ENCODE assay signal across 7 cellular contexts in genomic region chr5:55936100-55936693, GRCh38. TPM values are rescaled to one million over a fixed set of nuclear protein-coding genes. Genes with fewer than 3 reads are reported as not detected.
DNase-seq lines count a peak whose midpoint lies in the region; ATAC-seq, FAIRE-seq and TF ChIP-seq lines count a peak whose summit lies in the region.

No MANE protein-coding gene starts in this region.

- intact Hi-C loops in natural killer cell (cut with micrococcal nuclease), result loop anchor here (1.0 to 10.0 kb wide), 4 partner anchors 265 to 902 kb away; no protein-coding TSS in a partner anchor

- H3K27ac ChIP-seq in OCI-LY3 (ENCODE audit: low read length), result no peak overlapping the region

- in situ Hi-C loops in GM13976 (cut with MboI; ENCODE audit: low sequenced_read_pairs, unreplicated experiment), result loop anchor here (10.0 kb wide), 1 partner anchor 259 kb away; no protein-coding TSS in a partner anchor

- no peaks in the 10 kb centered on the region for H3K9me3 ChIP-seq in OCI-LY3 (ENCODE audit: insufficient read depth, low read length)

- DNase-seq in GM13976 (ENCODE audit: low spot score) (peak; percentile 74), HTR-8/SVneo (ENCODE audit: insufficient read length, low spot score) (peak; percentile 70), activated T-cell treated with anti-CD3 and anti-CD28 coated beads for 1 hour (ENCODE audit: low read depth) (peak; percentile 67), erythroblast (lab: John Stamatoyannopoulos, UW) (peak; percentile 87 to 91), natural killer cell (peak; percentile 68)

- H3K27me3 Mint-ChIP-seq in natural killer cell (ENCODE audit: low read depth in 2 of 2), result no peaks in the 10 kb centered on the region
- no peaks in the 10 kb centered on the region for H3K27me3 Mint-ChIP-seq in stimulated activated memory B cell treated with anti-CD40 and anti-IgM and Interleukin-4, amounts not matched to agents 10 μg/mL and 1 μg/mL and 100 μg/mL, for 72 hours

- no peaks in the 10 kb centered on the region for H3K9me3 Mint-ChIP-seq in natural killer cell
- H3K9me3 Mint-ChIP-seq in stimulated activated memory B cell treated with anti-CD40 and anti-IgM and Interleukin-4, amounts not matched to agents 10 μg/mL and 1 μg/mL and 100 μg/mL, for 72 hours, result no peaks in the 10 kb centered on the region

- no peak overlapping the region for H3K4me3 Mint-ChIP-seq in natural killer cell
- no peak overlapping the region for H3K4me3 Mint-ChIP-seq in stimulated activated memory B cell treated with anti-CD40 and anti-IgM and Interleukin-4, amounts not matched to agents 10 μg/mL and 1 μg/mL and 100 μg/mL, for 72 hours

- peaks cover 1% of the 10 kb centered on the region for H3K36me3 Mint-ChIP-seq in natural killer cell
- H3K36me3 Mint-ChIP-seq in stimulated activated memory B cell treated with anti-CD40 and anti-IgM and Interleukin-4, amounts not matched to agents 10 μg/mL and 1 μg/mL and 100 μg/mL, for 72 hours, result no peaks in the 10 kb centered on the region

- no peaks in the 10 kb centered on the region for H4K20me1 ChIP-seq in OCI-LY3 (ENCODE audit: insufficient read depth, low read length)

- TF ChIP-seq CTCF in GM13976 (IDR thresholded peaks at IDR 0.05; ENCODE audit: borderline replicate concordance, control extremely low read depth, extremely low read depth, insufficient read depth, missing control alignments) (peak; percentile 87), OCI-LY3 (IDR thresholded peaks at IDR 0.05; ENCODE audit: low read depth, low read length) (peak; percentile 80), natural killer cell (IDR thresholded peaks at IDR 0.05) (peak; percentile 95)

- no peaks in the 10 kb centered on the region for H3K36me3 ChIP-seq in OCI-LY3 (replicated peaks; ENCODE audit: low read depth, low read length)

- H3K27ac Mint-ChIP-seq in natural killer cell, result no peak overlapping the region
- no peak overlapping the region for H3K27ac Mint-ChIP-seq in stimulated activated memory B cell treated with anti-CD40 and anti-IgM and Interleukin-4, amounts not matched to agents 10 μg/mL and 1 μg/mL and 100 μg/mL, for 72 hours

- H3K9ac ChIP-seq in OCI-LY3 (ENCODE audit: low read length), result no peak overlapping the region

- no peaks in the 10 kb centered on the region for H3K4me1 ChIP-seq in OCI-LY3 (ENCODE audit: low read length)

- H2AFZ ChIP-seq in OCI-LY3 (ENCODE audit: low read depth, low read length), result no peak overlapping the region

- no peaks in the 10 kb centered on the region for H3K27me3 ChIP-seq in OCI-LY3 (ENCODE audit: low read depth, low read length)

- no peaks in the 10 kb centered on the region for H3K79me2 ChIP-seq in OCI-LY3 (ENCODE audit: low read length)

- peak; percentile 86 to 93 (median 86) for ATAC-seq in natural killer cell
- peak; percentile 83 for ATAC-seq in stimulated activated memory B cell treated with anti-CD40 and anti-IgM and Interleukin-4, amounts not matched to agents 10 μg/mL and 1 μg/mL and 100 μg/mL, for 72 hours

- TF ChIP-seq POLR2A in erythroblast (IDR thresholded peaks at IDR 0.05; ENCODE audit: low read length), result no peak

- H3K4me1 Mint-ChIP-seq in natural killer cell, result no peaks in the 10 kb centered on the region
- H3K4me1 Mint-ChIP-seq in stimulated activated memory B cell treated with anti-CD40 and anti-IgM and Interleukin-4, amounts not matched to agents 10 μg/mL and 1 μg/mL and 100 μg/mL, for 72 hours, result no peaks in the 10 kb centered on the region

- H3K4me3 ChIP-seq in OCI-LY3 (ENCODE audit: low read length), result no peak overlapping the region

- FAIRE-seq in HTR-8/SVneo (lab: Jason Lieb, UNC), result peak; percentile 73

- no peak overlapping the region for H3K4me2 ChIP-seq in OCI-LY3 (ENCODE audit: low read length)

RNA-seq across cellular contexts. Expression of gene IL6ST, which starts 58.6 kb away (rescaled TPM):
- 10 to 100 TPM; 48.5 to 73.0 (median 53.8) TPM for total RNA-seq in natural killer cell
